In the genomic region with DNA sequence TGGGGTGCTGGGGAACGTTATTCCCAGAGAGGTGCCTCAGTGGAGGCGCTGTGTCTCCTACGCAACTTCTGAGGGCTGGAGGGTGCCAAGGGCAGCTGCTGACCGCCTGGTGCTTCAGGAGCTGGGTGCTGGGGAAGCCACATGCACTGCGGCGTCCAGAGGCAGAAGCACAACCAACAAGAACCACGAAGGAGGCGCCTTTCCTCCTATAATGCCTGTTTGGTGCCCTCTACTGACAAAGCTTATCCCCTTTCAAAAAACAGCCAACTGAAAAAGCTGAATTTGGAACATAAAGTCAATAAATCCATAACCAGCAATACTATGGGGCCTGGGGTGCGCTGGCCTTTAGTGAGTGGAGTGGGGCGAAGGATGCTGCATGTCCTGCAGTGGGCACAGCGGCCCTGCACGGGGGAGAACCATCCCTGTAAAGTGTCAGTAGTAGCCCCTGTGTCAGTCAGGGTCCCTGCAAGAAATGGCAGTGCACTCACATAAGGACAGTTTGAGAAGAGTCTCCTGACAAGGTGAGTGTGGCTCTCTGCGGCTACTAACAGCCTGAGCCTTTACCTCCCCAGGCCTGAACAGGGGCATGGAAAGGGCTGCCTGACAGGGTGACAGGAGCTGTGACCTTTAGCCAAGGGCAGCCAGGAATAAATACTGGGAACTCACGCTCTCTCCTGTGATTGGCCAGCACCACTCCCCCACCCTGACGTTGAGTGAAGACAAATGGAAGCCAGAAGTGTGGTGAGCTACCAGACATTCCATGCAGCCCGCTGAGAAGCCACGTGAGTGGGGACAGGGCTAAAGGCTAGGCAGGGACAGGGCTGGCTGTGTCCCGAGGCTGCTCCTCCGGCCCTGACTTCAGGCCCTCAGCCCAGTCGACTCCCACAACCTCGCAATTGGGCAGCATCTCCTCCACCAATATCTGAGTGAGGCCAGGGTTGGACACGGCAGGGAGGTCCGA, we compare ENCODE assay signal across 10 cellular contexts. TPM values are rescaled to one million over a fixed set of nuclear protein-coding genes. Genes with fewer than 3 reads are reported as not detected.
A peak's percentile ranks its signal among the peaks of the same experiment; 100 is the strongest.
DNase-seq lines count a peak whose midpoint lies in the region; ATAC-seq, FAIRE-seq and TF ChIP-seq lines count a peak whose summit lies in the region.
"Had no signal": no experiment of that assay in that cellular context is flagged by ENCODE, and none has a peak within 500 bp of the region (broad histone marks: within the 10 kb centered on the region; RNA-seq: fewer than 3 reads in every experiment).

No MANE protein-coding gene starts in this region.

- H3K36me3 ChIP-seq in Peyer's patch (peaks cover 0 to 27% (median 0%) of the 10 kb centered on the region in 3 donors), fibroblast of lung (ENCODE audit: control insufficient read depth, insufficient read depth, low read length) (peaks cover 10% of the 10 kb centered on the region), small intestine (ENCODE audit: control insufficient read depth in 2 of 2, insufficient read depth in 2 of 2, low read length in 2 of 2) (peaks cover 5 to 8% of the 10 kb centered on the region in 2 donors)

- no peak overlapping the region for H3K4me2 ChIP-seq in fibroblast of lung (ENCODE audit: extremely low read depth, insufficient read depth, low read length)

- ATAC-seq in GM18870 (IDR thresholded peaks at IDR 0.05; ENCODE audit: unreplicated experiment) (no peak), HG03378 (IDR thresholded peaks at IDR 0.05; ENCODE audit: unreplicated experiment) (no peak), HG03095 (IDR thresholded peaks at IDR 0.05; ENCODE audit: unreplicated experiment) (no peak)

- H3K9me3 ChIP-seq in Peyer's patch (no peaks in the 10 kb centered on the region), fibroblast of lung (ENCODE audit: control insufficient read depth, insufficient read depth, low read depth, low read length) (no peaks in the 10 kb centered on the region), small intestine (ENCODE audit: control insufficient read depth, low read depth) (no peaks in the 10 kb centered on the region)

- H3K27me3 ChIP-seq in Peyer's patch (no peaks in the 10 kb centered on the region), fibroblast of lung (ENCODE audit: control insufficient read depth, insufficient read depth, low read length) (no peaks in the 10 kb centered on the region), small intestine (ENCODE audit: control insufficient read depth in 2 of 2, insufficient read depth in 2 of 2, low read length in 2 of 2) (no peaks in the 10 kb centered on the region)

- no peaks in the 10 kb centered on the region for H4K20me1 ChIP-seq in fibroblast of lung (ENCODE audit: control insufficient read depth, extremely low read depth, insufficient read depth, low read length)

- H3K9ac ChIP-seq in fibroblast of lung (ENCODE audit: insufficient read depth, low read length), result no peak overlapping the region

- no peak overlapping the region for H3K4me3 ChIP-seq in Peyer's patch
- no peak overlapping the region for H3K4me3 ChIP-seq in fibroblast of lung (replicated peaks in 1 of 4; ENCODE audit: control extremely low read depth in 1 of 4, insufficient read depth in 1 of 4, low read depth in 3 of 4, low read length in 4 of 4)
- H3K4me3 ChIP-seq in small intestine (ENCODE audit: low read depth in 1 of 2, low read length in 2 of 2), result no peak overlapping the region

- H3K4me1 ChIP-seq in Peyer's patch (peaks cover 0 to 26% (median 4%) of the 10 kb centered on the region in 4 donors), fibroblast of lung (ENCODE audit: control insufficient read depth, extremely low read depth, insufficient read depth, low read length) (peaks cover 9% of the 10 kb centered on the region), small intestine (ENCODE audit: control insufficient read depth in 2 of 2, insufficient read depth in 1 of 2, low read depth in 1 of 2, low read length in 1 of 2) (peaks cover 0 to 2% of the 10 kb centered on the region in 2 donors)

- 65 to 73% (median 72%) methylated on average over 23 of the region's 23 CpGs for WGBS in small intestine, 3 donors

- TF ChIP-seq CTCF in Peyer's patch (IDR thresholded peaks at IDR 0.05), result peak in 4 of 6 experiments; percentile 16 to 52 (median 46)
- peak; percentile 49 to 54 for TF ChIP-seq CTCF in fibroblast of lung (conservative IDR thresholded peaks at IDR 0.05 in 1 of 2, IDR thresholded peaks at IDR 0.05 in 1 of 2; ENCODE audit: low read depth in 1 of 2, low read length in 2 of 2)

- H3K27ac ChIP-seq in Peyer's patch (no peak overlapping the region), fibroblast of lung (ENCODE audit: insufficient read depth, low read length) (no peak overlapping the region), small intestine (ENCODE audit: low read depth in 1 of 2, low read length in 1 of 2) (peak overlapping the region; percentile 11 to 34)

- no peaks in the 10 kb centered on the region for H3K79me2 ChIP-seq in fibroblast of lung (ENCODE audit: control insufficient read depth, insufficient read depth, low read length)

- no peak for FAIRE-seq in small intestine (lab: Jason Lieb, UNC)
- FAIRE-seq: endometrium, G401.6 had no signal

- H2AFZ ChIP-seq in fibroblast of lung (ENCODE audit: low read length), result no peak overlapping the region

- no peak for TF ChIP-seq POLR2A in Peyer's patch (IDR thresholded peaks at IDR 0.05)

- DNase-seq in SIG-M5 treated with dmso at 0.1 percent for 504 hours (lab: John Stamatoyannopoulos, UW; ENCODE audit: unreplicated experiment), result peak; percentile 63
- DNase-seq in SIG-M5 (lab: John Stamatoyannopoulos, UW), result no peak
- no peak for DNase-seq in Peyer's patch
- DNase-seq in fibroblast of lung (ENCODE audit: low read depth in 2 of 2), result peak in 1 of 2 donors; percentile 44
- peak; percentile 48 for DNase-seq in small intestine

RNA-seq across cellular contexts. Expression of a gene that starts 4.5 kb away (rescaled TPM):
- total RNA-seq in Peyer's patch, result 10 to 100 TPM; 15.7 to 98.4 (median 62.8) TPM
- total RNA-seq in fibroblast of lung, result 1.3 and 3.5 TPM in 2 replicates
- 0.30 and 0.54 TPM in 2 replicates for polyA plus RNA-seq in fibroblast of lung
- polyA plus RNA-seq in fibroblast of lung (2012), result 1.5 and 3.2 TPM in 2 replicates
- 0.26 and 0.79 TPM in 2 replicates for polyA minus RNA-seq in fibroblast of lung (ENCODE audit: low replicate concordance)
- 100 to 1,000 TPM in 1 of 3 donors, 10 to 100 TPM in 2; 27.5 to 125 (median 70.2) TPM for polyA plus RNA-seq in small intestine

RNA-seq across cellular contexts. Expression of a gene that starts 8.0 kb away (rescaled TPM):
- total RNA-seq in Peyer's patch (10 to 100 TPM; 41.3 to 62.0 (median 48.3) TPM), fibroblast of lung (29.5 and 31.0 TPM in 2 replicates)
- polyA plus RNA-seq in fibroblast of lung (52.3 and 65.1 TPM in 2 replicates), small intestine (100 to 1,000 TPM in 1 of 3 donors, 10 to 100 TPM in 2; 67.8 to 122 (median 98.4) TPM)
- polyA plus RNA-seq in fibroblast of lung (2012), result 42.0 and 56.8 TPM in 2 replicates
- polyA minus RNA-seq in fibroblast of lung (ENCODE audit: low replicate concordance), result 48.9 and 62.2 TPM in 2 replicates

RNA-seq across cellular contexts. Expression of a gene that starts 11.2 kb away (rescaled TPM):
- 10 to 100 TPM; 17.3 to 49.0 (median 22.3) TPM for total RNA-seq in Peyer's patch
- not detected in 2 replicates for total RNA-seq in fibroblast of lung
- not detected in 2 replicates for polyA plus RNA-seq in fibroblast of lung
- polyA plus RNA-seq in fibroblast of lung (2012), result not detected in 2 replicates
- polyA minus RNA-seq in fibroblast of lung (ENCODE audit: low replicate concordance), result not detected in 2 replicates
- 100 to 1,000 TPM in 2 of 3 donors, 10 to 100 TPM in 1; 11.7 to 154 (median 112) TPM for polyA plus RNA-seq in small intestine

RNA-seq across cellular contexts. Expression of a gene that starts 34.1 kb away (rescaled TPM):
- total RNA-seq in Peyer's patch, result 10 to 100 TPM; 23.9 to 41.7 (median 30.7) TPM
- total RNA-seq in fibroblast of lung, result 30.0 and 30.7 TPM in 2 replicates
- polyA plus RNA-seq in fibroblast of lung, result 11.2 and 15.1 TPM in 2 replicates
- 20.0 and 22.3 TPM in 2 replicates for polyA plus RNA-seq in fibroblast of lung (2012)
- polyA minus RNA-seq in fibroblast of lung (ENCODE audit: low replicate concordance), result 7.1 and 19.5 TPM in 2 replicates
- 10 to 100 TPM; 19.9 to 34.0 (median 26.7) TPM for polyA plus RNA-seq in small intestine

RNA-seq across cellular contexts. Expression of a gene that starts 34.5 kb away (rescaled TPM):
- total RNA-seq in Peyer's patch, result 10 to 100 TPM in 2 of 4 donors, 1 to 10 TPM in 2; 5.4 to 12.4 (median 10.0) TPM
- total RNA-seq in fibroblast of lung, result 10.7 and 14.1 TPM in 2 replicates
- polyA plus RNA-seq in fibroblast of lung, result 5.0 and 10.0 TPM in 2 replicates
- polyA plus RNA-seq in fibroblast of lung (2012), result 8.0 and 16.1 TPM in 2 replicates
- 4.2 and 6.1 TPM in 2 replicates for polyA minus RNA-seq in fibroblast of lung (ENCODE audit: low replicate concordance)
- 10 to 100 TPM in 2 of 3 donors, 1 to 10 TPM in 1; 9.4 to 36.4 (median 16.5) TPM for polyA plus RNA-seq in small intestine

Comparison
In these comparisons a context has a peak if more than half of its experiments do, and no peak if none do; other contexts are left out.
1. DNase-seq: peak in SIG-M5 treated with dmso at 0.1 percent for 504 hours (single experiment) and small intestine (single experiment); none in SIG-M5 (single experiment) and Peyer's patch (0 of 3).
2. H3K27ac ChIP-seq: peak in small intestine (2 of 2); none in Peyer's patch (0 of 4) and fibroblast of lung (single experiment).
3. RNA of a gene that starts 11.2 kb away (total RNA-seq): 17.3 to 49.0 TPM in Peyer's patch; not detected in fibroblast of lung; every median in the first group is over 10 times any median in the second.